Comparison of ENCODE assay signal across 2 cellular contexts in the genomic region with DNA sequence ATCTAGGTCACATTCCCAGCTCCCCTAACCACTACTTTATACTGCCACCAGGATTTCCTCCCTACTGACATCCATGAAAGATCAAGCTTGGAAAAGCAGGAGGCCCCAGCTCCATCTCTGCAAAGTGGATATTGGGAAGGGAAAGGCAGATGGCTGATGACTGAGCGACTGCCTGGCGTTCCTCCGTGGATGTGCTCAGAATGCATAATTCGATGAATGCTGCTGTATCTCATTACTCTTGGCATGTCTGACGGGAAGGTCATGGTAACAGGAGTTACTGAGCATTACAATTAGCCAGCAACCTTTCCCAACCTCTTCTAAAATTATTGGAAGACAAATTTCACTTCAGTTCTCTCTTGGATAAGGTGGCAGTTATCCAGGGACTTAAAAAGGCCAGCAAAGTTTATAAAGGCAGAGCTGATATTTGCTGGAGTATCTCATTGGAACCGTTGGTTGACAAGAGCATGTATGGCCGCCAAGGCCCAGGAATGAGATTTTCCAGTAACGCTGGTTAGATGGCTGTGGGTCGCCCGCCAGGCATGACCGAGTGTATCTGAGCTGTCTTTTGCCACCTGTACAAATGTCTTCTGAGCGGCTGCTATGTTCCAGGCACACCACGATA.
TF ChIP-seq lines count a peak whose summit lies in the region.

No MANE protein-coding gene starts in this region.

TF ChIP-seq in SK-N-SH treated with all-trans-retinoic acid at 6 μM for 48 hours, 23 proteins besides CTCF, POLR2A, EP300 and RAD21:
- peak; percentile 37; the same call in 1 of the 2 replicates for TF ChIP-seq ISL1 (CRISPR knock-in tag; IDR thresholded peaks at IDR 0.05)
- TF ChIP-seq ZNF8 (CRISPR knock-in tag; IDR thresholded peaks at IDR 0.05), result no peak

TF ChIP-seq in SK-N-SH, 30 proteins besides CTCF, POLR2A, EP300 and RAD21:
- no peak for TF ChIP-seq REST (IDR thresholded peaks at IDR 0.05; ENCODE audit: low read depth, low read length)
- TF ChIP-seq, protein P1, sequence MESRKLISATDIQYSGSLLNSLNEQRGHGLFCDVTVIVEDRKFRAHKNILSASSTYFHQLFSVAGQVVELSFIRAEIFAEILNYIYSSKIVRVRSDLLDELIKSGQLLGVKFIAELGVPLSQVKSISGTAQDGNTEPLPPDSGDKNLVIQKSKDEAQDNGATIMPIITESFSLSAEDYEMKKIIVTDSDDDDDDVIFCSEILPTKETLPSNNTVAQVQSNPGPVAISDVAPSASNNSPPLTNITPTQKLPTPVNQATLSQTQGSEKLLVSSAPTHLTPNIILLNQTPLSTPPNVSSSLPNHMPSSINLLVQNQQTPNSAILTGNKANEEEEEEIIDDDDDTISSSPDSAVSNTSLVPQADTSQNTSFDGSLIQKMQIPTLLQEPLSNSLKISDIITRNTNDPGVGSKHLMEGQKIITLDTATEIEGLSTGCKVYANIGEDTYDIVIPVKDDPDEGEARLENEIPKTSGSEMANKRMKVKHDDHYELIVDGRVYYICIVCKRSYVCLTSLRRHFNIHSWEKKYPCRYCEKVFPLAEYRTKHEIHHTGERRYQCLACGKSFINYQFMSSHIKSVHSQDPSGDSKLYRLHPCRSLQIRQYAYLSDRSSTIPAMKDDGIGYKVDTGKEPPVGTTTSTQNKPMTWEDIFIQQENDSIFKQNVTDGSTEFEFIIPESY (IDR thresholded peaks at IDR 0.05; ENCODE audit: borderline replicate concordance, low read depth), result no peak
- no peak for TF ChIP-seq CHD2 (IDR thresholded peaks at IDR 0.05; ENCODE audit: low read length, partially characterized antibody)
- no peak for TF ChIP-seq USF2 (IDR thresholded peaks at IDR 0.05; ENCODE audit: borderline replicate concordance, low read depth, low read length)
- TF ChIP-seq MEF2A (IDR thresholded peaks at IDR 0.05; ENCODE audit: borderline replicate concordance, low read depth), result no peak
- no peak for TF ChIP-seq TAF1 (IDR thresholded peaks at IDR 0.05; ENCODE audit: borderline replicate concordance, low read depth, low read length)
- no peak for TF ChIP-seq FOXJ3 (CRISPR knock-in tag; IDR thresholded peaks at IDR 0.05)
- TF ChIP-seq SMC3 (IDR thresholded peaks at IDR 0.05; ENCODE audit: low read depth, low read length), result no peak
